ENCODE assay signal across 1 cellular context in the genomic region with DNA sequence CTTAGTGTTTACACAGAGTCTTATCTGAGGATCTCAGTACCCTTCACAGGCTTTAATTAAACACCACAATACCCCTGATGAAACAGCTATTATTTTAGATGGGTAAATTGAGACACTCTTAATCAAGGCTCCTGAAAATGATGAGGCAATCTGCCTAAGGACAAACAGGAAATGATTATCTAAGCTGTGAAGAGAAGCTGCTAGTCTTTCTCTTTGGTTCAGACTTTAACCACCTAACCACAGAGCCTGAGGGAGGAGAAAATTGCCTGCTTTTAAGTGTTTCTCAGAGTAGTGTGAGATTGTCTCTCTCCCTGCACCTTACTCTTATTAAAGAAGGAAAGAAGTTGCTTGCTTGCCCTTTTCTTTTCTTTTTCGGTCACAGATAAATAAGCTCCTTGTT.
TF ChIP-seq lines count a peak whose summit lies in the region.

No MANE protein-coding gene starts in this region.

TF ChIP-seq in H1, 55 proteins besides CTCF, POLR2A, EP300 and RAD21:
- TF ChIP-seq JUN (IDR thresholded peaks at IDR 0.05; ENCODE audit: low read depth, low read length) = no peak
- TF ChIP-seq HDAC6 (IDR thresholded peaks at IDR 0.05; ENCODE audit: low read depth, low read length) = no peak
- TF ChIP-seq SAP30 (IDR thresholded peaks at IDR 0.05; ENCODE audit: insufficient read depth, insufficient replicate concordance, low read length) = no peak
- no peak for TF ChIP-seq BACH1 (IDR thresholded peaks at IDR 0.05; ENCODE audit: low read length)
- TF ChIP-seq SP1 (IDR thresholded peaks at IDR 0.05; ENCODE audit: low read depth, low read length) = no peak
- no peak for TF ChIP-seq RXRA (IDR thresholded peaks at IDR 0.05; ENCODE audit: insufficient read depth, low read depth, low read length)
- no peak for TF ChIP-seq SIRT6 (IDR thresholded peaks at IDR 0.05; ENCODE audit: low read length)
- no peak for TF ChIP-seq CTBP2 (IDR thresholded peaks at IDR 0.05; ENCODE audit: borderline replicate concordance, insufficient read depth, insufficient read length, low read length)
- no peak for TF ChIP-seq TAF1 (IDR thresholded peaks at IDR 0.05; ENCODE audit: low read depth, low read length)
- TF ChIP-seq, protein P1, sequence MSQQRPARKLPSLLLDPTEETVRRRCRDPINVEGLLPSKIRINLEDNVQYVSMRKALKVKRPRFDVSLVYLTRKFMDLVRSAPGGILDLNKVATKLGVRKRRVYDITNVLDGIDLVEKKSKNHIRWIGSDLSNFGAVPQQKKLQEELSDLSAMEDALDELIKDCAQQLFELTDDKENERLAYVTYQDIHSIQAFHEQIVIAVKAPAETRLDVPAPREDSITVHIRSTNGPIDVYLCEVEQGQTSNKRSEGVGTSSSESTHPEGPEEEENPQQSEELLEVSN (IDR thresholded peaks at IDR 0.05) = no peak
- TF ChIP-seq CBX8 (IDR thresholded peaks at IDR 0.05; ENCODE audit: borderline replicate concordance, low read depth, low read length) = no peak
- no peak for TF ChIP-seq BCL11A (IDR thresholded peaks at IDR 0.05; ENCODE audit: low read depth in 2 of 2, low read length in 2 of 2)
- TF ChIP-seq PHF8 (conservative IDR thresholded peaks at IDR 0.05; ENCODE audit: low read depth, low read length) = no peak
- TF ChIP-seq JUND (IDR thresholded peaks at IDR 0.05; ENCODE audit: low read length) = no peak
